Comparison of ENCODE assay signal across 18 cellular contexts in genomic region chr1:58803858-58804257, GRCh38.
"Had no signal": no experiment of that assay in that cellular context is flagged by ENCODE, and none has a peak within 500 bp of the region (broad histone marks: within the 10 kb centered on the region; RNA-seq: fewer than 3 reads in every experiment).

No MANE protein-coding gene starts in this region.

- ATAC-seq: heart left ventricle; stimulated activated naive B cell treated with anti-CD40 and anti-IgM and Interleukin-4, amounts not matched to agents 10 μg/mL and 1 μg/mL and 100 μg/mL, for 72 hours; stimulated activated naive CD8-positive, alpha-beta T cell treated with anti-CD3 and anti-CD28 coated beads, Interleukin-15, amount 100 ng/mL, for 72 hours had no signal

- H3K9me3 Mint-ChIP-seq: endodermal cell; nephron; stimulated activated naive CD8-positive, alpha-beta T cell treated with anti-CD3 and anti-CD28 coated beads, Interleukin-15, amount 100 ng/mL, for 72 hours had no signal

- DNase-seq: cerebellar nuclear complex; effector CD4-positive, alpha-beta T cell; endodermal cell; foreskin melanocyte; heart left ventricle; hippocampal formation; occipital lobe; psoas muscle; retina; right lobe of liver; spleen; stimulated activated CD4-positive, alpha-beta T cell treated with anti-CD3 and anti-CD28 coated beads, Interleukin-15, amount 100 ng/mL, for 24 hours; stimulated activated CD4-positive, alpha-beta T cell treated with anti-CD3 and anti-CD28 coated beads, Interleukin-1b, Interleukin-23, amount 100 ng/mL, for 48 hours; stimulated activated CD4-positive, alpha-beta T cell treated with anti-CD3 and anti-CD28 coated beads, Interleukin-4, amount 100 ng/mL, for 24 hours; stimulated activated naive B cell treated with anti-CD40 and anti-IgM and Interleukin-4, amounts not matched to agents 10 μg/mL and 1 μg/mL and 100 μg/mL, for 72 hours; stimulated activated naive CD8-positive, alpha-beta T cell treated with anti-CD3 and anti-CD28 coated beads, Interleukin-15, amount 100 ng/mL, for 72 hours; testis had no signal

- H3K27ac Mint-ChIP-seq: endodermal cell; nephron; stimulated activated naive B cell treated with anti-CD40 and anti-IgM and Interleukin-4, amounts not matched to agents 10 μg/mL and 1 μg/mL and 100 μg/mL, for 72 hours; stimulated activated naive CD8-positive, alpha-beta T cell treated with anti-CD3 and anti-CD28 coated beads, Interleukin-15, amount 100 ng/mL, for 72 hours had no signal

- H3K27me3 Mint-ChIP-seq: stimulated activated naive B cell treated with anti-CD40 and anti-IgM and Interleukin-4, amounts not matched to agents 10 μg/mL and 1 μg/mL and 100 μg/mL, for 72 hours; stimulated activated naive CD8-positive, alpha-beta T cell treated with anti-CD3 and anti-CD28 coated beads, Interleukin-15, amount 100 ng/mL, for 72 hours had no signal

- H3K4me3 Mint-ChIP-seq: endodermal cell; nephron; stimulated activated naive B cell treated with anti-CD40 and anti-IgM and Interleukin-4, amounts not matched to agents 10 μg/mL and 1 μg/mL and 100 μg/mL, for 72 hours; stimulated activated naive CD8-positive, alpha-beta T cell treated with anti-CD3 and anti-CD28 coated beads, Interleukin-15, amount 100 ng/mL, for 72 hours had no signal
